In the genomic region with DNA sequence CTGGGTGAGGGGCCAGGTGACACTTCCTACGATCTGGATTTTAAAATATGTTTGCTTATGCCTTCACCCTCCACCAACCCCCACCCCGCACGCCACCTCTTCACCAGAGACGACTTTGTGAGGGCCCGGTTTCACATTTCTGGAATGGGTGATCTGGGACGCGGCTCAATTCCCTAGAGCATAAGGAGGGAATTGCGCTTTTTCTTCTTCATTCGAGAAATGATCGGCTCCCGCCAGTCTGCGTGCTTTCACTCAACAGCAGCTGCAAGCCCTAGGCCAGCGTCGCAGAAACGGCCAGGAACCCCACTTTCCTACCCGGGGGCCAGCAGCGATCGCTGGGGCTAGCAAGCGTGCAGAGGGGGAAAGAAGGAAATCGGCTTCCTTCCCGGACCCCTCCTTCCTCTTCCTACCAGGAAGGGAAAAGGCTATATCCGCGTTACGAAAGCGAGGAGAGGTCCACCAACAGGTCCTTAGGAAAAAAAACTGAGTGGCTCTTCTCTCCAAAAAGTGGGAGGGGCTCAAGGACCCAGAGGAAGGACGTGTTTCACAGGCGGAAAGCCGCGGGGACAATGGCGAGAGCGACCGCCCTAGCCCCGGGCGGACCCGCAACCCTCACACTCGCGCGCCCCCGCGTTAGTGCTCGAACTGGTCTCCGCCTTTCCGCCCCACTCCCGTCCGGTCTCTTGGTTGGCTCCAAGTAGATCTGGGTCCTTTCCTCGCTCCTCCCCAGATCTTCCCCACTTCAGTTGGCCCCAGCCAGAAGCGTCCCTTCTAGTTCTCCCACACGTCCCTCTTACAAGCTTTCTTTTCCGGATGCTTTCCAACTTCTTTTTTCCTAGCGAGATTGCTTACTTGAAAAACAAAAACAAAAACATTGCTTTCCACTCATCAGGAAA, we compare ENCODE assay signal across 8 cellular contexts. TPM values are rescaled to one million over a fixed set of nuclear protein-coding genes. Genes with fewer than 3 reads are reported as not detected.
A peak's percentile ranks its signal among the peaks of the same experiment; 100 is the strongest.
DNase-seq lines count a peak whose midpoint lies in the region; ATAC-seq and TF ChIP-seq lines count a peak whose summit lies in the region.

No MANE protein-coding gene starts in this region.

- DNase-seq in NCI-H226: peak; percentile 49
- DNase-seq in breast epithelium (ENCODE audit: low spot score in 2 of 2): peak; percentile 71 to 72
- peak; percentile 82 for DNase-seq in putamen (ENCODE audit: low spot score)
- no peak for DNase-seq in DMS153 treated with DMSO at 0.1 percent for 48 hours (lab: John Stamatoyannopoulos, UW; ENCODE audit: unreplicated experiment)

- H3K9ac ChIP-seq in ES-I3 (ENCODE audit: low read depth, low read length) (peak overlapping the region; percentile 94), iPS-15b (ENCODE audit: low read depth, low read length) (peak overlapping the region; percentile 62)

- H3K27me3 ChIP-seq in breast epithelium: no peaks in the 10 kb centered on the region
- peaks cover 40% of the 10 kb centered on the region for H3K27me3 ChIP-seq in iPS-15b (ENCODE audit: control insufficient read depth, insufficient read depth, low read length)

- TF ChIP-seq CTCF in breast epithelium (IDR thresholded peaks at IDR 0.05): peak in 1 of 3 donors; percentile 31

- H3K9me3 ChIP-seq in ES-I3 (ENCODE audit: control insufficient read depth, insufficient read depth, low read length): no peaks in the 10 kb centered on the region
- no peaks in the 10 kb centered on the region for H3K9me3 ChIP-seq in breast epithelium
- H3K9me3 ChIP-seq in iPS-15b (ENCODE audit: control insufficient read depth, insufficient read depth, low read length): no peaks in the 10 kb centered on the region

- intact Hi-C loops in breast epithelium (cut with DNase I; ENCODE audit: low total_unique reads): loop anchor here (2.0 kb wide), 1 partner anchor 855 kb away; no protein-coding TSS in a partner anchor

- H3K36me3 ChIP-seq in ES-I3 (ENCODE audit: insufficient read depth, low read length) (peaks cover 4% of the 10 kb centered on the region; the same call in 1 of the 2 replicates), breast epithelium (no peaks in the 10 kb centered on the region), iPS-15b (ENCODE audit: control insufficient read depth, insufficient read depth, low read length) (no peaks in the 10 kb centered on the region)

- H3K27ac ChIP-seq in breast epithelium: peak overlapping the region; percentile 85 to 98

- peak overlapping the region; percentile 69 to 94 (median 83) for H3K4me3 ChIP-seq in breast epithelium
- peak overlapping the region; percentile 73 for H3K4me3 ChIP-seq in iPS-15b (ENCODE audit: low read depth, low read length)

- H3K4me1 ChIP-seq in ES-I3 (ENCODE audit: insufficient read depth, low read length) (peaks cover 4% of the 10 kb centered on the region; the same call in 1 of the 2 replicates), breast epithelium (no peaks in the 10 kb centered on the region), iPS-15b (ENCODE audit: control insufficient read depth, insufficient read depth, low read length) (peaks cover 10% of the 10 kb centered on the region)

- peak; percentile 81 for TF ChIP-seq POLR2A in breast epithelium (IDR thresholded peaks at IDR 0.05)

- ATAC-seq in GM21390 (IDR thresholded peaks at IDR 0.05; ENCODE audit: unreplicated experiment) (no peak), HG03378 (IDR thresholded peaks at IDR 0.05; ENCODE audit: unreplicated experiment) (no peak)

RNA-seq across cellular contexts. Expression of a gene that starts 1.1 kb away (rescaled TPM):
- total RNA-seq in breast epithelium: 100 to 1,000 TPM in 1 of 3 donors, 10 to 100 TPM in 2; 72.0 to 198 (median 72.7) TPM
